Comparison of ENCODE assay signal across 10 cellular contexts in the genomic region with DNA sequence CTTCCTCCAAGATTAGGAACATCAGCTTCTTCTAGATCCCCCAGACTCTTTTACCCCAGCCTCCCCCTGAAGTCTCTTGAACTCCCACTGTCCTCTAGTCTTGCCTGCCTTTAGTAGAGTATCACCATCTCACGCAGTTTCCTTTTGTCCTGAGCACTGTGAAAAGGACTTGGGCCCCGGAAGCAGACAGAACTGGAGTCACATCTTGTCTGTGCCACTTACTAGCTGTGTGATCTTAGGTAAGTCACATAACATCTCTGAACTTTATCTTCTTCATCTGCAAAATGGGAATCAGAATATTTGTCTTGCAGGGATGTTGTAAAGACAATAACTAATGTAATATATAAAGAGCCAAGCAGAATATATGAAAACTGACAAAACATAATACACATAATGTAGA. TPM values are rescaled to one million over a fixed set of nuclear protein-coding genes. Genes with fewer than 3 reads are reported as not detected.
A peak's percentile ranks its signal among the peaks of the same experiment; 100 is the strongest.
DNase-seq lines count a peak whose midpoint lies in the region; ATAC-seq, FAIRE-seq and TF ChIP-seq lines count a peak whose summit lies in the region.
"Had no signal": no experiment of that assay in that cellular context is flagged by ENCODE, and none has a peak within 500 bp of the region (broad histone marks: within the 10 kb centered on the region; RNA-seq: fewer than 3 reads in every experiment).

No MANE protein-coding gene starts in this region.

- POLR2A ChIA-PET in HepG2 (lab: Yijun Ruan, JAX) (interaction anchor here (0.7 to 1.2 kb wide), 3 partner anchors 15 to 36 kb away, joined by 3 to 4 read pairs (median 3); no protein-coding TSS in a partner anchor), T-cell (lab: Charles Lee) (interaction anchor here (0.5 to 1.9 kb wide), 10 partner anchors 9 to 402 kb away, joined by 3 to 15 read pairs (median 4); partner anchors contain the start of gene TMSB10 (in 1 of the 2))

- no peaks in the 10 kb centered on the region for H3K36me3 Mint-ChIP-seq in T-cell

- H3K27me3 ChIP-seq in HepG2 (ENCODE audit: control insufficient read depth in 1 of 2, insufficient read depth in 2 of 2, low read length in 2 of 2) (peaks cover 3 to 34% of the 10 kb centered on the region in 2 experiments; a peak in 4 of 5 replicates), right lobe of liver (no peaks in the 10 kb centered on the region), vagina (no peaks in the 10 kb centered on the region)

- TF ChIP-seq POLR2A in HepG2 (IDR thresholded peaks at IDR 0.05; ENCODE audit: insufficient read depth in 1 of 2, low read depth in 2 of 2, low read length in 2 of 2) (no peak), right lobe of liver (IDR thresholded peaks at IDR 0.05) (no peak), vagina (IDR thresholded peaks at IDR 0.05) (no peak)

- peaks cover 43 to 55% (median 47%) of the 10 kb centered on the region in 3 donors for H3K4me1 Mint-ChIP-seq in T-cell

- intact Hi-C loops in HepG2 (cut with micrococcal nuclease; ENCODE audit: unreplicated experiment) (no loop called here), right lobe of liver (cut with DNase I) (loop anchor here in 1 of 2 donors (10.0 kb wide), 1 partner anchor 395 kb away; no protein-coding TSS in a partner anchor), left colon (cut with DNase I, micrococcal nuclease) (no loop called here), vagina (cut with DNase I) (no loop called here)

- H3K4me1 ChIP-seq in HepG2 (ENCODE audit: insufficient read depth, low read length) (peaks cover 24% of the 10 kb centered on the region), right lobe of liver (peaks cover 0 to 12% (median 0%) of the 10 kb centered on the region in 4 donors), vagina (peaks cover 13% of the 10 kb centered on the region)

- H3K27me3 Mint-ChIP-seq in T-cell = no peaks in the 10 kb centered on the region

- peak overlapping the region; percentile 78 for H2AFZ ChIP-seq in HepG2 (ENCODE audit: low read length)

- no peaks in the 10 kb centered on the region for H3K79me2 ChIP-seq in HepG2 (ENCODE audit: insufficient read depth, low read length)

- H3K4me3 ChIP-seq in HepG2 (replicated peaks in 1 of 3; ENCODE audit: insufficient read depth in 1 of 3, low read depth in 2 of 3, low read length in 3 of 3) (0 out of 6 replicates have a peak overlapping the region, but pooled peaks of 1 of the 3 experiments have one; percentile 39), right lobe of liver (no peak overlapping the region), vagina (peak overlapping the region in 1 of 2 donors; percentile 21)

- DNase-seq in HepG2 (ENCODE audit: low spot score) (no peak), right lobe of liver (no peak), T-cell (no peak), left colon (no peak), vagina (ENCODE audit: extremely low spot score in 2 of 2) (no peak), UCSD-AML1 (lab: John Stamatoyannopoulos, UW; ENCODE audit: unreplicated experiment) (no peak), GM10266 (ENCODE audit: extremely low spot score) (no peak), NAMALWA (ENCODE audit: low spot score) (no peak)
- DNase-seq: DMS153, NCI-H774 had no signal

- TF ChIP-seq RAD21 in HepG2 (CRISPR knock-in tag; IDR thresholded peaks at IDR 0.05) = no peak

- H3K9me3 ChIP-seq in HepG2 (ENCODE audit: low read length) (no peaks in the 10 kb centered on the region), right lobe of liver (no peaks in the 10 kb centered on the region), vagina (no peaks in the 10 kb centered on the region)

- no peaks in the 10 kb centered on the region for H4K20me1 ChIP-seq in HepG2 (ENCODE audit: insufficient read depth, low read length)

- no peak overlapping the region; the same call in 1 of the 2 replicates for H3K9ac ChIP-seq in HepG2 (ENCODE audit: insufficient read depth, low read depth, low read length)

- no peak overlapping the region for H3K27ac ChIP-seq in HepG2 (ENCODE audit: extremely low read length, insufficient read depth, low read length)
- no peak overlapping the region for H3K27ac ChIP-seq in right lobe of liver
- peak overlapping the region; percentile 37 for H3K27ac ChIP-seq in vagina

- TF ChIP-seq CTCF in HepG2 (CRISPR knock-in tag; IDR thresholded peaks at IDR 0.05) (no peak), right lobe of liver (IDR thresholded peaks at IDR 0.05) (no peak), vagina (IDR thresholded peaks at IDR 0.05) (no peak), GM10266 (IDR thresholded peaks at IDR 0.05; ENCODE audit: control insufficient read depth, insufficient read depth, low read depth, missing control alignments) (no peak)

- H3K36me3 ChIP-seq in HepG2 (replicated peaks in 1 of 2; ENCODE audit: control insufficient read depth in 1 of 2, insufficient read depth in 2 of 2, low read length in 2 of 2) (no peaks in the 10 kb centered on the region), right lobe of liver (no peaks in the 10 kb centered on the region), vagina (no peaks in the 10 kb centered on the region)

- no peak for TF ChIP-seq EP300 in HepG2 (IDR thresholded peaks at IDR 0.05; ENCODE audit: low read depth in 2 of 2, low read length in 2 of 2)
- no peak for TF ChIP-seq EP300 in HepG2 (CRISPR knock-in tag; IDR thresholded peaks at IDR 0.05; ENCODE audit: borderline replicate concordance)

- ATAC-seq in HepG2 (no peak), right lobe of liver (no peak), T-cell (replicated peaks in 1 of 4) (peak; percentile 19 to 35 (median 28)), left colon (peak; percentile 6)

- peak overlapping the region; percentile 70 to 78 (median 72) for H3K4me3 Mint-ChIP-seq in T-cell

- CTCF ChIA-PET in HepG2 (lab: Yijun Ruan, JAX; ENCODE audit: low intra/inter-chr PET ratio, low total read pairs) = no interaction called here
- CTCF ChIA-PET in T-cell (lab: Charles Lee) = interaction anchor here (0.6 to 4.5 kb wide), 12 partner anchors 9 to 997 kb away, joined by 3 to 31 read pairs (median 4); no protein-coding TSS in a partner anchor

- H3K9me3 Mint-ChIP-seq in T-cell = no peaks in the 10 kb centered on the region

- H3K27ac Mint-ChIP-seq in T-cell = peak overlapping the region; percentile 99

- BruUV-seq in HepG2 (replicated peaks; lab: Mats Ljungman, UMichigan) = no TSS peak

- in situ Hi-C loops in HepG2 (cut with HindIII; ENCODE audit: extremely low pct_ligation_motif_present, low pct_unique_long_range_greater_than_20kb) = loop anchor here (10.0 kb wide), 1 partner anchor 255 kb away; no protein-coding TSS in a partner anchor

- no peak for FAIRE-seq in HepG2 (lab: Jason Lieb, UNC)

- peak overlapping the region; percentile 69 for H3K4me2 ChIP-seq in HepG2 (ENCODE audit: low read depth, low read length)

- 29% methylated on average over 2 of the region's 2 CpGs for WGBS in HepG2 (ENCODE audit: low lambda C conversion rate)
- no CpG with 5 or more reads among the region's 2 CpGs for WGBS in right lobe of liver (ENCODE audit: insufficient coverage, low coverage, low lambda C conversion rate, missing lambda C conversion rate)

RNA-seq across cellular contexts. Expression of gene TRABD2A, which starts 8.4 kb away (rescaled TPM):
- total RNA-seq in HepG2 (2016; rRNA removed; fragmentation: Illumina TruSeq; extraction: Trizol) (0.36 TPM in 1 of 2 replicates, not detected in the other), right lobe of liver (1 to 10 TPM in 1 of 6 experiments, under 1 TPM in 4, not detected in 1; 0.20 to 2.4 (median 0.43) TPM), T-cell (100 to 1,000 TPM in 3 of 5 donors, 10 to 100 TPM in 2; 77.3 to 219 (median 106) TPM), left colon (100 to 1,000 TPM in 1 of 2 donors, 10 to 100 TPM in 1; 89.8 to 101 TPM), vagina (5.4 TPM)
- total RNA-seq in HepG2 (2016; cell fraction: cytosol; rRNA removed; fragmentation: Illumina TruSeq; extraction: Trizol; ENCODE audit: low read depth) = not detected in 2 replicates
- total RNA-seq in HepG2 (2016; cell fraction: insoluble cytoplasmic fraction; rRNA removed; fragmentation: Illumina TruSeq; extraction: Trizol) = 0.09 TPM in 1 of 2 replicates, not detected in the other
- 0.38 TPM in 1 of 2 replicates, not detected in the other for total RNA-seq in HepG2 (2016; cell fraction: membrane; rRNA removed; fragmentation: Illumina TruSeq; extraction: Trizol)
- total RNA-seq in HepG2 (2016; cell fraction: nucleus; rRNA removed; fragmentation: Illumina TruSeq; extraction: Trizol) = 0.34 TPM in 1 of 2 replicates, not detected in the other
- polyA plus RNA-seq in HepG2 (2011; rRNA removed) = 0.15 and 0.21 TPM in 2 replicates
- 0.21 TPM in 1 of 2 replicates, not detected in the other for polyA plus RNA-seq in HepG2 (2011; cell fraction: cytosol; rRNA removed)
- 0.12 TPM in 1 of 2 replicates, not detected in the other for polyA plus RNA-seq in HepG2 (2011; cell fraction: nucleus; rRNA removed)
- 0.13 and 0.25 TPM in 2 replicates for polyA plus RNA-seq in HepG2 (2012)
- 0.28 TPM in 1 of 2 replicates, not detected in the other for polyA plus RNA-seq in HepG2 (2016; cell fraction: cytosol; fragmentation: Illumina TruSeq; extraction: Trizol; ENCODE audit: low read depth)
- not detected in 2 replicates for polyA plus RNA-seq in HepG2 (2016; cell fraction: insoluble cytoplasmic fraction; fragmentation: Illumina TruSeq; extraction: Trizol; ENCODE audit: low read depth)
- polyA plus RNA-seq in HepG2 (2016; cell fraction: membrane; fragmentation: Illumina TruSeq; extraction: Trizol; ENCODE audit: low read depth) = 0.06 TPM in 1 of 2 replicates, not detected in the other
- polyA plus RNA-seq in HepG2 (2016; cell fraction: nucleus; fragmentation: Illumina TruSeq; extraction: Trizol; ENCODE audit: insufficient read depth, low read depth) = not detected in 2 replicates
- 0.16 and 246 TPM in 2 replicates for polyA minus RNA-seq in HepG2 (2011; rRNA and poly(A)+ RNA removed; ENCODE audit: low replicate concordance)
- polyA minus RNA-seq in HepG2 (2011; cell fraction: cytosol; rRNA and poly(A)+ RNA removed) = not detected in 2 replicates
- 0.50 TPM in 1 of 2 replicates, not detected in the other for polyA minus RNA-seq in HepG2 (2011; cell fraction: nucleus; rRNA and poly(A)+ RNA removed)

RNA-seq across cellular contexts. Expression of gene TMSB10, which starts 16.1 kb away (rescaled TPM):
- 708 and 754 TPM in 2 replicates for total RNA-seq in HepG2 (2016; rRNA removed; fragmentation: Illumina TruSeq; extraction: Trizol)
- 577 and 682 TPM in 2 replicates for total RNA-seq in HepG2 (2016; cell fraction: cytosol; rRNA removed; fragmentation: Illumina TruSeq; extraction: Trizol; ENCODE audit: low read depth)
- total RNA-seq in HepG2 (2016; cell fraction: insoluble cytoplasmic fraction; rRNA removed; fragmentation: Illumina TruSeq; extraction: Trizol) = 702 and 711 TPM in 2 replicates
- 753 and 798 TPM in 2 replicates for total RNA-seq in HepG2 (2016; cell fraction: membrane; rRNA removed; fragmentation: Illumina TruSeq; extraction: Trizol)
- total RNA-seq in HepG2 (2016; cell fraction: nucleus; rRNA removed; fragmentation: Illumina TruSeq; extraction: Trizol) = 206 and 246 TPM in 2 replicates
- 528 and 665 TPM in 2 replicates for polyA plus RNA-seq in HepG2 (2011; rRNA removed)
- polyA plus RNA-seq in HepG2 (2011; cell fraction: cytosol; rRNA removed) = 1,060 and 1,065 TPM in 2 replicates
- 311 and 445 TPM in 2 replicates for polyA plus RNA-seq in HepG2 (2011; cell fraction: nucleus; rRNA removed)
- polyA plus RNA-seq in HepG2 (2012) = 917 and 1,099 TPM in 2 replicates
- polyA plus RNA-seq in HepG2 (2016; cell fraction: cytosol; fragmentation: Illumina TruSeq; extraction: Trizol; ENCODE audit: low read depth) = 700 and 865 TPM in 2 replicates
- polyA plus RNA-seq in HepG2 (2016; cell fraction: insoluble cytoplasmic fraction; fragmentation: Illumina TruSeq; extraction: Trizol; ENCODE audit: low read depth) = 669 and 773 TPM in 2 replicates
- 819 and 872 TPM in 2 replicates for polyA plus RNA-seq in HepG2 (2016; cell fraction: membrane; fragmentation: Illumina TruSeq; extraction: Trizol; ENCODE audit: low read depth)
- 429 and 431 TPM in 2 replicates for polyA plus RNA-seq in HepG2 (2016; cell fraction: nucleus; fragmentation: Illumina TruSeq; extraction: Trizol; ENCODE audit: insufficient read depth, low read depth)
- 67.4 and 236 TPM in 2 replicates for polyA minus RNA-seq in HepG2 (2011; rRNA and poly(A)+ RNA removed; ENCODE audit: low replicate concordance)
- 123 and 157 TPM in 2 replicates for polyA minus RNA-seq in HepG2 (2011; cell fraction: cytosol; rRNA and poly(A)+ RNA removed)
- polyA minus RNA-seq in HepG2 (2011; cell fraction: nucleus; rRNA and poly(A)+ RNA removed) = 35.6 and 38.8 TPM in 2 replicates
- total RNA-seq in right lobe of liver = 100 to 1,000 TPM in 5 of 6 experiments, 10 to 100 TPM in 1; 77.3 to 814 (median 270) TPM
- 1,000 to 10,000 TPM; 1,423 to 1,890 (median 1,689) TPM for total RNA-seq in T-cell
- 1,000 to 10,000 TPM; 1,780 to 2,331 TPM for total RNA-seq in left colon
- 2,211 TPM for total RNA-seq in vagina

Comparison
In these comparisons a context has a peak if more than half of its experiments do, and no peak if none do; other contexts are left out.
1. ATAC-seq: peak in T-cell (4 of 4) and left colon (single experiment); none in HepG2 (single experiment) and right lobe of liver (0 of 4).
2. RNA of gene TRABD2A, which starts 8.4 kb away (total RNA-seq): 77.3 to 219 TPM in T-cell and 89.8 to 101 TPM in left colon; 5.4 TPM in vagina (single experiment), 0.20 to 2.4 TPM in right lobe of liver and 0.09 to 0.38 TPM in HepG2; every median in the first group is over 10 times any median in the second.